ENCODE assay signal across 9 cellular contexts in the genomic region with DNA sequence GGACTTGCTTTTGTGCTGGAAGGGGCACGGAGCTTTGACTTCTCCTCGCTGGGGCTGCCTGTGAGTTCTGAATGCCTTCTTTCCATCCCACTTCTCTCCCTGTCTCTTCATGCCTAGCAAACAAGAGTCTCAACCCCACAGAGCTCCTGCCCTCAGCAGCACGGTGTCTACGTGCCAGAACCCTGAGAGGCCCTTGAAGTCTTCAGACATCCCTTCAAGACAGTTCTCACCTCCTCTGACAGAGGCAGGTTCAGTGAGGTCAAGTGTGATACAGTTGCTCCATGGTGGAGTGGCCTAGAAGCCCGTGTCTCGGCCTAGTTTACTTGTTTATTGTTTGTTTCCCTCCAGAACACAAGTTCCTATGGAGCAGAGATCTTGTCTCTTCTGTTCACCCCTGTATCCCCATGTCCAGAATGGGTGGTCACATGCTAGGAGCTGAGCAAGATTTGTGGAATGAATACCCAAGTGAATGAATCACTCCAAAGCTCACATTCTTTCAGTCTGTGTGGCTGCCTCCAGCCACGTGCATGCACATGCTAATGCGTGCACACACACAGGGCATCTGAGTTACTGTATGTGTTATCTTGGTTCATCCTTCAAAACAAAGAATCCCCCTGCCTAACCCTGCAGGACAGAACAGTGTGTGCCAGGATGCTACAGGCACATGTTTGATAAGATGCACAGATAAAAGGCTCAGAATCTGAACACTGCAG.
A peak's percentile ranks its signal among the peaks of the same experiment; 100 is the strongest.
DNase-seq lines count a peak whose midpoint lies in the region; ATAC-seq and TF ChIP-seq lines count a peak whose summit lies in the region.
"Had no signal": no experiment of that assay in that cellular context is flagged by ENCODE, and none has a peak within 500 bp of the region (broad histone marks: within the 10 kb centered on the region; RNA-seq: fewer than 3 reads in every experiment).

No MANE protein-coding gene starts in this region.

- H3K36me3 ChIP-seq in SJSA1: no peaks in the 10 kb centered on the region
- no peaks in the 10 kb centered on the region for H3K36me3 ChIP-seq in trophoblast cell (ENCODE audit: control insufficient read depth in 1 of 2, insufficient read depth in 2 of 2, low read length in 2 of 2)

- no peaks in the 10 kb centered on the region for H3K79me2 ChIP-seq in trophoblast cell (ENCODE audit: control insufficient read depth, insufficient read depth, low read length, poor library complexity)

- peak; percentile 92 for DNase-seq in Daoy (ENCODE audit: low read depth)
- DNase-seq in SJSA1 (ENCODE audit: low read depth in 1 of 2, low spot score in 2 of 2): peak; percentile 91 to 93
- peak; percentile 94 for DNase-seq in fibroblast of pulmonary artery (ENCODE audit: low read depth)
- DNase-seq in trophoblast cell: peak; percentile 96 to 98
- DNase-seq in T-helper 9 cell: no peak
- no peak for DNase-seq in NCI-H2227 (lab: John Stamatoyannopoulos, UW; ENCODE audit: unreplicated experiment)
- no peak for DNase-seq in stimulated activated naive CD4-positive, alpha-beta T cell (lab: John Stamatoyannopoulos, UW)
- DNase-seq: KBM-7 had no signal

- H3K4me1 Mint-ChIP-seq in stimulated activated memory B cell treated with anti-CD40 and anti-IgM and Interleukin-4, amounts not matched to agents 10 μg/mL and 1 μg/mL and 100 μg/mL, for 72 hours: no peaks in the 10 kb centered on the region

- H3K27me3 ChIP-seq in SJSA1 (replicated peaks) (no peaks in the 10 kb centered on the region), trophoblast cell (ENCODE audit: insufficient read depth, low read length) (no peaks in the 10 kb centered on the region)

- H3K27me3 Mint-ChIP-seq in stimulated activated memory B cell treated with anti-CD40 and anti-IgM and Interleukin-4, amounts not matched to agents 10 μg/mL and 1 μg/mL and 100 μg/mL, for 72 hours: no peaks in the 10 kb centered on the region

- no peak overlapping the region for H4K8ac ChIP-seq in trophoblast cell (ENCODE audit: low read depth, low read length)

- no peaks in the 10 kb centered on the region for H3K9me3 Mint-ChIP-seq in stimulated activated memory B cell treated with anti-CD40 and anti-IgM and Interleukin-4, amounts not matched to agents 10 μg/mL and 1 μg/mL and 100 μg/mL, for 72 hours

- peak overlapping the region; percentile 2 for H2BK120ac ChIP-seq in trophoblast cell (ENCODE audit: insufficient read depth, low read length, poor library complexity)

- no peak overlapping the region for H3K4me3 Mint-ChIP-seq in stimulated activated memory B cell treated with anti-CD40 and anti-IgM and Interleukin-4, amounts not matched to agents 10 μg/mL and 1 μg/mL and 100 μg/mL, for 72 hours

- H3K9me3 ChIP-seq in SJSA1 (replicated peaks) (no peaks in the 10 kb centered on the region), trophoblast cell (ENCODE audit: insufficient read depth, low read depth, low read length) (no peaks in the 10 kb centered on the region)

- H3K23ac ChIP-seq in trophoblast cell (ENCODE audit: low read length): no peak overlapping the region

- H3K4me3 ChIP-seq in SJSA1 (peak overlapping the region; percentile 21), fibroblast of pulmonary artery (replicated peaks; ENCODE audit: low read depth, low read length) (peak overlapping the region; percentile 40), trophoblast cell (ENCODE audit: low read depth, low read length) (no peak overlapping the region)

- no peak for TF ChIP-seq CTCF in fibroblast of pulmonary artery (IDR thresholded peaks at IDR 0.05; ENCODE audit: low read length, missing control alignments)

- peak overlapping the region; percentile 10 for H4K91ac ChIP-seq in trophoblast cell (ENCODE audit: low read depth, low read length)

- H3K79me1 ChIP-seq in trophoblast cell (ENCODE audit: low read length): peaks cover 3% of the 10 kb centered on the region

- no peak overlapping the region for H3K18ac ChIP-seq in trophoblast cell (ENCODE audit: low read length)

- H3K4me2 ChIP-seq in trophoblast cell (ENCODE audit: low read length): peak overlapping the region; percentile 50

- H2BK5ac ChIP-seq in trophoblast cell (ENCODE audit: low read depth, low read length, poor library complexity): peak overlapping the region; percentile 58

- H2AK5ac ChIP-seq in trophoblast cell (ENCODE audit: low read length): no peak overlapping the region

- no CpG with 5 or more reads among the region's 8 CpGs for WGBS in trophoblast cell (ENCODE audit: extremely low coverage, insufficient coverage, insufficient read length)

- H3K4me1 ChIP-seq in SJSA1 (replicated peaks) (peaks cover 23% of the 10 kb centered on the region), trophoblast cell (ENCODE audit: control insufficient read depth in 1 of 2, insufficient read depth in 2 of 2, low read length in 2 of 2) (peaks cover 13 to 17% of the 10 kb centered on the region in 2 experiments)

- no peak overlapping the region for H4K12ac ChIP-seq in trophoblast cell (ENCODE audit: low read depth, low read length)

- H3K9ac ChIP-seq in trophoblast cell (ENCODE audit: low read length): no peak overlapping the region

- H3K27ac Mint-ChIP-seq in stimulated activated memory B cell treated with anti-CD40 and anti-IgM and Interleukin-4, amounts not matched to agents 10 μg/mL and 1 μg/mL and 100 μg/mL, for 72 hours: no peak overlapping the region

- peak overlapping the region; percentile 82 for H3K27ac ChIP-seq in SJSA1
- H3K27ac ChIP-seq in trophoblast cell (ENCODE audit: low read depth, low read length): peak overlapping the region; percentile 76

- H3K4ac ChIP-seq in trophoblast cell (ENCODE audit: low read depth, low read length): no peak overlapping the region

- no peak overlapping the region for H2AFZ ChIP-seq in trophoblast cell (ENCODE audit: insufficient read depth, low read length, poor library complexity)

- no peak overlapping the region for H2BK12ac ChIP-seq in trophoblast cell (ENCODE audit: low read length)

- peak overlapping the region; percentile 1 for H3K14ac ChIP-seq in trophoblast cell (ENCODE audit: low read length)

- ATAC-seq in stimulated activated memory B cell treated with anti-CD40 and anti-IgM and Interleukin-4, amounts not matched to agents 10 μg/mL and 1 μg/mL and 100 μg/mL, for 72 hours: no peak

- H3K36me3 Mint-ChIP-seq in stimulated activated memory B cell treated with anti-CD40 and anti-IgM and Interleukin-4, amounts not matched to agents 10 μg/mL and 1 μg/mL and 100 μg/mL, for 72 hours: peaks cover 64% of the 10 kb centered on the region

Comparison
In these comparisons a context has a peak if more than half of its experiments do, and no peak if none do; other contexts are left out.
1. DNase-seq: peak in Daoy (single experiment), SJSA1 (2 of 2), fibroblast of pulmonary artery (single experiment) and trophoblast cell (2 of 2); none in T-helper 9 cell (single experiment), NCI-H2227 (single experiment) and stimulated activated naive CD4-positive, alpha-beta T cell (0 of 6).